8 cellular contexts compared by ENCODE assay signal in genomic region chr17:64834060-64834459, GRCh38.
A peak's percentile ranks its signal among the peaks of the same experiment; 100 is the strongest.
DNase-seq lines count a peak whose midpoint lies in the region; ATAC-seq and TF ChIP-seq lines count a peak whose summit lies in the region.
"Not testable (repeated sequence)": the region's sequence is repeated elsewhere in the genome, so short reads cannot be mapped to it uniquely, and the experiment has no call there.

No MANE protein-coding gene starts in this region.

- CTCF ChIA-PET in CD4-positive, alpha-beta T cell (lab: Charles Lee); IMR-90 (lab: Yijun Ruan, JAX): not testable (repeated sequence)

- peaks cover 4 to 15% of the 10 kb centered on the region in 2 experiments; a peak in 2 of 4 replicates for H3K79me1 ChIP-seq in IMR-90 (ENCODE audit: low read depth in 1 of 2, low read length in 2 of 2)

- not testable (repeated sequence) for H3K9me1 ChIP-seq in IMR-90 (ENCODE audit: insufficient read depth, low read length)

- H3K36me3 ChIP-seq in IMR-90 (ENCODE audit: control insufficient read depth, insufficient read depth, low read length); osteoblast (ENCODE audit: insufficient read depth, low read length); tibial artery: not testable (repeated sequence)

- not testable (repeated sequence) for H3K4me1 ChIP-seq in IMR-90 (ENCODE audit: control insufficient read depth, insufficient read depth, low read length); osteoblast (ENCODE audit: insufficient read depth, low read length)
- peaks cover 0 to 24% (median 6%) of the 10 kb centered on the region in 4 donors for H3K4me1 ChIP-seq in tibial artery

- intact Hi-C loops in CD4-positive, alpha-beta T cell (cut with DNase I, micrococcal nuclease); IMR-90 (cut with micrococcal nuclease); tibial artery (cut with DNase I; ENCODE audit: low total_unique reads): not testable (repeated sequence)

- peaks cover 10% of the 10 kb centered on the region for H3K36me3 Mint-ChIP-seq in CD4-positive, alpha-beta T cell (ENCODE audit: low read depth)
- H3K36me3 Mint-ChIP-seq in T-helper 17 cell (ENCODE audit: low read depth); immature natural killer cell: not testable (repeated sequence)

- H3K14ac ChIP-seq in IMR-90 (replicated peaks; ENCODE audit: low read depth, low read length): not testable (repeated sequence)

- not testable (repeated sequence) for H3K27me3 ChIP-seq in CD4-positive, alpha-beta T cell (ENCODE audit: control insufficient read depth, insufficient read depth, low read length); IMR-90 (ENCODE audit: control insufficient read depth, insufficient read depth, low read length); osteoblast (ENCODE audit: insufficient read depth, low read length); tibial artery

- not testable (repeated sequence) for ATAC-seq in CD4-positive, alpha-beta T cell (ENCODE audit: poor library complexity); IMR-90 (ENCODE audit: low read depth); T-helper 17 cell

- not testable (repeated sequence) for H2AFZ ChIP-seq in IMR-90 (replicated peaks; ENCODE audit: low read length, poor library complexity); osteoblast (ENCODE audit: low read length)

- in situ Hi-C loops in IMR-90 (cut with MboI; ENCODE audit: low sequenced_read_pairs): not testable (repeated sequence)

- H3K18ac ChIP-seq in IMR-90 (ENCODE audit: low read depth, low read length): not testable (repeated sequence)

- H3K56ac ChIP-seq in IMR-90 (ENCODE audit: extremely low read depth, insufficient read depth, low read length): not testable (repeated sequence)

- H3K9me3 Mint-ChIP-seq in CD4-positive, alpha-beta T cell; immature natural killer cell: not testable (repeated sequence)

- not testable (repeated sequence) for TF ChIP-seq POLR2A in IMR-90 (IDR thresholded peaks at IDR 0.05; ENCODE audit: low read depth, low read length)

- H3K9me3 ChIP-seq in CD4-positive, alpha-beta T cell (ENCODE audit: control insufficient read depth, low read length); IMR-90 (ENCODE audit: control insufficient read depth, insufficient read depth, low read length); T-helper 17 cell (ENCODE audit: control insufficient read depth, low read length, poor library complexity, severe bottlenecking); osteoblast (ENCODE audit: low read depth, low read length); tibial artery: not testable (repeated sequence)

- not testable (repeated sequence) for H3K4me3 ChIP-seq in IMR-90 (ENCODE audit: insufficient read depth, low read depth, low read length); cardiac fibroblast (replicated peaks in 1 of 2; ENCODE audit: low read depth in 2 of 2, low read length in 2 of 2); fibroblast of pulmonary artery (replicated peaks; ENCODE audit: low read depth, low read length); osteoblast (ENCODE audit: insufficient read depth, low read length); tibial artery

- not testable (repeated sequence) for TF ChIP-seq CTCF in CD4-positive, alpha-beta T cell (IDR thresholded peaks at IDR 0.05); IMR-90 (conservative IDR thresholded peaks at IDR 0.05; ENCODE audit: low read depth, low read length); cardiac fibroblast (IDR thresholded peaks at IDR 0.05; ENCODE audit: low read depth, low read length); fibroblast of pulmonary artery (IDR thresholded peaks at IDR 0.05; ENCODE audit: low read length, missing control alignments); osteoblast (IDR thresholded peaks at IDR 0.05; ENCODE audit: extremely low read depth, low read depth, low read length); tibial artery (IDR thresholded peaks at IDR 0.05)

- peaks cover 30% of the 10 kb centered on the region for H3K79me2 ChIP-seq in osteoblast (ENCODE audit: insufficient read depth, low read length)

- POLR2A ChIA-PET in CD4-positive, alpha-beta T cell (lab: Charles Lee); IMR-90 (lab: Charles Lee; ENCODE audit: unreplicated experiment): not testable (repeated sequence)

- H2BK5ac ChIP-seq in IMR-90 (ENCODE audit: low read depth, low read length, poor library complexity, severe bottlenecking): not testable (repeated sequence)

- not testable (repeated sequence) for BruUV-seq in IMR-90 (replicated peaks; lab: Mats Ljungman, UMichigan)

- H3K9ac ChIP-seq in IMR-90 (ENCODE audit: low read depth, low read length): not testable (repeated sequence)

- H3K4me3 Mint-ChIP-seq in CD4-positive, alpha-beta T cell: peak overlapping the region; percentile 42
- not testable (repeated sequence) for H3K4me3 Mint-ChIP-seq in T-helper 17 cell
- peak overlapping the region in 1 of 5 donors; percentile 21 for H3K4me3 Mint-ChIP-seq in immature natural killer cell

- H4K91ac ChIP-seq in IMR-90 (ENCODE audit: insufficient read depth, low read depth, low read length): not testable (repeated sequence)

- H2BK15ac ChIP-seq in IMR-90 (ENCODE audit: low read depth, low read length): not testable (repeated sequence)

- not testable (repeated sequence) for H3K27me3 Mint-ChIP-seq in CD4-positive, alpha-beta T cell; T-helper 17 cell; immature natural killer cell (ENCODE audit: low read depth in 3 of 3)

- H4K20me1 ChIP-seq in IMR-90 (ENCODE audit: insufficient read depth, low read length); osteoblast (ENCODE audit: insufficient read depth, low read length): not testable (repeated sequence)

- not testable (repeated sequence) for H4K5ac ChIP-seq in IMR-90 (ENCODE audit: low read depth, low read length)

- H2AK5ac ChIP-seq in IMR-90 (ENCODE audit: low read depth, low read length): not testable (repeated sequence)

- not testable (repeated sequence) for H2AK9ac ChIP-seq in IMR-90 (replicated peaks; ENCODE audit: low read depth, low read length, poor library complexity)

- not testable (repeated sequence) for H3K27ac ChIP-seq in CD4-positive, alpha-beta T cell (ENCODE audit: low read depth, low read length); IMR-90 (ENCODE audit: insufficient read depth, low read length); osteoblast (ENCODE audit: low read depth, low read length); tibial artery

- not testable (repeated sequence) for H3K4ac ChIP-seq in IMR-90 (ENCODE audit: low read depth, low read length)

- not testable (repeated sequence) for TF ChIP-seq RAD21 in IMR-90 (IDR thresholded peaks at IDR 0.05; ENCODE audit: low read length)

- peaks cover 22% of the 10 kb centered on the region for H3K4me1 Mint-ChIP-seq in CD4-positive, alpha-beta T cell (ENCODE audit: low read depth)
- H3K4me1 Mint-ChIP-seq in T-helper 17 cell (peaks cover 17% of the 10 kb centered on the region), immature natural killer cell (peaks cover 30 to 39% of the 10 kb centered on the region in 2 donors)

- H4K8ac ChIP-seq in IMR-90 (ENCODE audit: low read depth in 2 of 2, low read length in 2 of 2): not testable (repeated sequence)

- H2BK20ac ChIP-seq in IMR-90 (ENCODE audit: low read depth, low read length): not testable (repeated sequence)

- H3K4me2 ChIP-seq in IMR-90 (ENCODE audit: low read depth, low read length); osteoblast (ENCODE audit: insufficient read depth, low read length): not testable (repeated sequence)

- not testable (repeated sequence) for H3K27ac Mint-ChIP-seq in CD4-positive, alpha-beta T cell
- peak overlapping the region; percentile 21 for H3K27ac Mint-ChIP-seq in T-helper 17 cell
- H3K27ac Mint-ChIP-seq in immature natural killer cell: peak overlapping the region in 5 of 6 donors; percentile 22 to 53 (median 36)

- H3K23ac ChIP-seq in IMR-90 (ENCODE audit: low read depth, low read length): not testable (repeated sequence)

- dilution Hi-C loops in IMR-90 (cut with HindIII; ENCODE audit: low sequenced_read_pairs, unreplicated experiment): not testable (repeated sequence)

- not testable (repeated sequence) for H2BK120ac ChIP-seq in IMR-90 (ENCODE audit: low read depth, low read length)

- not testable (repeated sequence) for DNase-seq in CD4-positive, alpha-beta T cell; T-helper 17 cell; immature natural killer cell
- DNase-seq in IMR-90 (peak; percentile 18), cardiac fibroblast (ENCODE audit: low read depth in 2 of 2) (peak; percentile 46 to 81), fibroblast of pulmonary artery (ENCODE audit: low read depth) (peak; percentile 53), osteoblast (ENCODE audit: insufficient read length, low spot score, missing footprints) (peak; percentile 84), tibial artery (peak; percentile 82 to 88)

- WGBS in IMR-90 (ENCODE audit: extremely low coverage in 2 of 2, insufficient read length in 1 of 2), 2 experiments: no CpG with 5 or more reads among the region's 3 CpGs
